In genomic region chr12:1518763-1519516, GRCh38 we compare ENCODE assay signal across 11 cellular contexts.
DNase-seq lines count a peak whose midpoint lies in the region; FAIRE-seq and TF ChIP-seq lines count a peak whose summit lies in the region.
"Had no signal": no experiment of that assay in that cellular context is flagged by ENCODE, and none has a peak within 500 bp of the region (broad histone marks: within the 10 kb centered on the region; RNA-seq: fewer than 3 reads in every experiment).

No MANE protein-coding gene starts in this region.

- no peak overlapping the region for H3K4me3 Mint-ChIP-seq in activated T-cell treated with anti-CD3 and anti-CD28 coated beads, Interleukin-2, amount 50 U/mL, for 24 hours
- no peak overlapping the region for H3K4me3 Mint-ChIP-seq in type B pancreatic cell

- H3K4me1 ChIP-seq in stomach: peaks cover 5 to 15% (median 13%) of the 10 kb centered on the region in 4 donors

- no peak overlapping the region for H3K4me3 ChIP-seq in fibroblast of villous mesenchyme (ENCODE audit: low read depth, low read length)
- H3K4me3 ChIP-seq in stomach: peak overlapping the region in 1 of 4 donors; percentile 24
- H3K4me3 ChIP-seq: ascending aorta had no signal

- H3K9me3 Mint-ChIP-seq in activated T-cell treated with anti-CD3 and anti-CD28 coated beads, Interleukin-2, amount 50 U/mL, for 24 hours: no peaks in the 10 kb centered on the region
- peaks cover 5% of the 10 kb centered on the region for H3K9me3 Mint-ChIP-seq in type B pancreatic cell

- intact Hi-C loops in stomach (cut with DNase I; ENCODE audit: low total_unique reads): no loop called here

- H3K9me3 ChIP-seq in stomach: no peaks in the 10 kb centered on the region
- H3K9me3 ChIP-seq: ascending aorta had no signal

- no peaks in the 10 kb centered on the region for H3K4me1 Mint-ChIP-seq in activated T-cell treated with anti-CD3 and anti-CD28 coated beads, Interleukin-2, amount 50 U/mL, for 24 hours (ENCODE audit: low read depth)
- H3K4me1 Mint-ChIP-seq in type B pancreatic cell (ENCODE audit: unreplicated experiment): peaks cover 9% of the 10 kb centered on the region

- TF ChIP-seq CTCF in fibroblast of villous mesenchyme (IDR thresholded peaks at IDR 0.05; ENCODE audit: insufficient read depth, low read depth, low read length) (no peak), type B pancreatic cell (conservative IDR thresholded peaks at IDR 0.05) (no peak), stomach (IDR thresholded peaks at IDR 0.05) (no peak)

- DNase-seq in activated T-cell treated with anti-CD3 and anti-CD28 coated beads, Interleukin-2, amount 50 U/mL, for 48 hours: peak; percentile 3 to 14
- DNase-seq in activated T-cell treated with anti-CD3 and anti-CD28 coated beads, Interleukin-2, amount 50 U/mL, for 24 hours: no peak
- DNase-seq in RCC 7860 (ENCODE audit: low spot score) (peak; percentile 83), fibroblast of villous mesenchyme (ENCODE audit: low read depth) (peak; percentile 65), type B pancreatic cell (ENCODE audit: extremely low spot score, unreplicated experiment) (no peak), NCI-H1436 (lab: John Stamatoyannopoulos, UW) (no peak), anterior cingulate cortex (lab: John Stamatoyannopoulos, UW) (no peak), stomach (no peak)
- DNase-seq: midbrain had no signal

- H3K27me3 Mint-ChIP-seq in activated T-cell treated with anti-CD3 and anti-CD28 coated beads, Interleukin-2, amount 50 U/mL, for 24 hours: peaks cover 24% of the 10 kb centered on the region
- H3K27me3 Mint-ChIP-seq in type B pancreatic cell: peaks cover 21% of the 10 kb centered on the region

- H3K27me3 ChIP-seq in stomach: peaks cover 0 to 38% (median 5%) of the 10 kb centered on the region in 3 donors
- H3K27me3 ChIP-seq: ascending aorta had no signal

- FAIRE-seq in RCC 7860 (lab: Jason Lieb, UNC): peak; percentile 82

- H3K27ac Mint-ChIP-seq in activated T-cell treated with anti-CD3 and anti-CD28 coated beads, Interleukin-2, amount 50 U/mL, for 24 hours: no peak overlapping the region
- peak overlapping the region; percentile 42 for H3K27ac Mint-ChIP-seq in type B pancreatic cell

- TF ChIP-seq POLR2A in stomach (IDR thresholded peaks at IDR 0.05): no peak

- WGBS in stomach, 5 donors: 18 to 29% (median 25%) methylated on average over 19 to 23 of the region's 23 CpGs

- TF ChIP-seq EP300 in stomach (IDR thresholded peaks at IDR 0.05): no peak

- H3K36me3 Mint-ChIP-seq in activated T-cell treated with anti-CD3 and anti-CD28 coated beads, Interleukin-2, amount 50 U/mL, for 24 hours (ENCODE audit: low read depth): no peaks in the 10 kb centered on the region
- H3K36me3 Mint-ChIP-seq in type B pancreatic cell: peaks cover 11% of the 10 kb centered on the region

- no peak overlapping the region for H3K27ac ChIP-seq in stomach
- H3K27ac ChIP-seq: ascending aorta, C4-2B had no signal

- H3K36me3 ChIP-seq in stomach: no peaks in the 10 kb centered on the region
- H3K36me3 ChIP-seq: ascending aorta had no signal

Comparison
In these comparisons a context has a peak if more than half of its experiments do, and no peak if none do; other contexts are left out.
1. DNase-seq: peak in activated T-cell treated with anti-CD3 and anti-CD28 coated beads, Interleukin-2, amount 50 U/mL, for 48 hours (2 of 2), RCC 7860 (single experiment) and fibroblast of villous mesenchyme (single experiment); none in activated T-cell treated with anti-CD3 and anti-CD28 coated beads, Interleukin-2, amount 50 U/mL, for 24 hours (single experiment), type B pancreatic cell (single experiment), NCI-H1436 (single experiment), anterior cingulate cortex (0 of 58) and stomach (single experiment).